In genomic region chr9:98219794-98220370, GRCh38 we compare ENCODE assay signal across 19 cellular contexts. TPM values are rescaled to one million over a fixed set of nuclear protein-coding genes. Genes with fewer than 3 reads are reported as not detected.
A peak's percentile ranks its signal among the peaks of the same experiment; 100 is the strongest.
DNase-seq lines count a peak whose midpoint lies in the region; ATAC-seq, FAIRE-seq and TF ChIP-seq lines count a peak whose summit lies in the region.
"Had no signal": no experiment of that assay in that cellular context is flagged by ENCODE, and none has a peak within 500 bp of the region (broad histone marks: within the 10 kb centered on the region; RNA-seq: fewer than 3 reads in every experiment).

No MANE protein-coding gene starts in this region.

- 96% methylated on average over 11 of the region's 11 CpGs for WGBS in liver

- no peak for TF ChIP-seq RAD21 in liver (IDR thresholded peaks at IDR 0.05)

- H3K4me1 ChIP-seq in HEK293 (ENCODE audit: control insufficient read depth, insufficient read depth, low read length), result no peaks in the 10 kb centered on the region
- H3K4me1 ChIP-seq in astrocyte (ENCODE audit: insufficient read depth, low read length), result peaks cover 21% of the 10 kb centered on the region
- peaks cover 11 to 49% (median 39%) of the 10 kb centered on the region in 4 donors for H3K4me1 ChIP-seq in liver (ENCODE audit: control insufficient read depth in 4 of 4, insufficient read depth in 4 of 4, low read length in 3 of 4)

- TF ChIP-seq CTCF in HEK293 (tag by site-specific recombination; IDR thresholded peaks at IDR 0.05), result no peak
- no peak for TF ChIP-seq CTCF in astrocyte (IDR thresholded peaks at IDR 0.05; ENCODE audit: insufficient read depth, low read depth, low read length)
- no peak for TF ChIP-seq CTCF in liver (IDR thresholded peaks at IDR 0.05; ENCODE audit: low read depth, low read length, missing input control)
- no peak for TF ChIP-seq CTCF in type B pancreatic cell (conservative IDR thresholded peaks at IDR 0.05)

- peaks cover 6% of the 10 kb centered on the region for H3K27me3 Mint-ChIP-seq in astrocyte (ENCODE audit: low read depth, unreplicated experiment)
- no peaks in the 10 kb centered on the region for H3K27me3 Mint-ChIP-seq in type B pancreatic cell
- H3K27me3 Mint-ChIP-seq: activated CD4-positive, alpha-beta T cell treated with anti-CD3 and anti-CD28 coated beads, Interleukin-2, amount 10 ng/mL, durations not matched to agents 7 days and 5 days; activated naive CD8-positive, alpha-beta T cell treated with anti-CD3 and anti-CD28 coated beads for 36 hours; activated T-helper 17 cell treated with anti-CD3 and anti-CD28 coated beads, Interleukin-2, amount 50 U/mL, for 72 hours had no signal

- H3K79me2 ChIP-seq in astrocyte (ENCODE audit: insufficient read depth, low read length), result no peaks in the 10 kb centered on the region

- H3K36me3 Mint-ChIP-seq in astrocyte (ENCODE audit: low read depth, unreplicated experiment) (peaks cover 16% of the 10 kb centered on the region), type B pancreatic cell (peaks cover 5% of the 10 kb centered on the region)
- H3K36me3 Mint-ChIP-seq: activated naive CD8-positive, alpha-beta T cell treated with anti-CD3 and anti-CD28 coated beads for 36 hours had no signal

- CTCF ChIA-PET in HEK293 (lab: Yijun Ruan, JAX), result interaction anchor here (0.9 kb wide), 1 partner anchor 37 kb away, joined by 3 read pairs; no protein-coding TSS in a partner anchor

- no peak overlapping the region for H3K9ac ChIP-seq in astrocyte (ENCODE audit: low read length)
- no peak overlapping the region for H3K9ac ChIP-seq in liver (ENCODE audit: low read depth in 1 of 2, low read length in 2 of 2)
- H3K9ac ChIP-seq: KMS-11 had no signal

- POLR2A ChIA-PET in HEK293 (lab: Yijun Ruan, JAX), result no interaction called here

- H3K4me2 ChIP-seq in astrocyte (ENCODE audit: low read length), result no peak overlapping the region
- H3K4me2 ChIP-seq: KMS-11 had no signal

- H3K4me3 ChIP-seq in HEK293 (ENCODE audit: low read depth, low read length) (no peak overlapping the region), astrocyte (ENCODE audit: insufficient read depth, low read depth, low read length) (no peak overlapping the region), liver (ENCODE audit: low read depth in 1 of 3, low read length in 3 of 3) (no peak overlapping the region)
- H3K4me3 ChIP-seq: ovary, SJCRH30 had no signal

- H3K9me3 ChIP-seq in HEK293 (ENCODE audit: control insufficient read depth, insufficient read depth, low read depth, low read length) (no peaks in the 10 kb centered on the region), astrocyte (ENCODE audit: insufficient read depth, low read depth, low read length) (no peaks in the 10 kb centered on the region), liver (ENCODE audit: control insufficient read depth in 4 of 4, low read length in 3 of 4) (no peaks in the 10 kb centered on the region)
- H3K9me3 ChIP-seq: ovary, SJCRH30 had no signal

- ATAC-seq in HG02678 (IDR thresholded peaks at IDR 0.05; ENCODE audit: unreplicated experiment), result no peak
- ATAC-seq in HG03097 (IDR thresholded peaks at IDR 0.05; ENCODE audit: low FRiP score, unreplicated experiment), result no peak
- ATAC-seq: activated T-helper 17 cell treated with anti-CD3 and anti-CD28 coated beads, Interleukin-2, amount 50 U/mL, for 72 hours; sciatic nerve had no signal

- DNase-seq in astrocyte (ENCODE audit: low read depth) (no peak), type B pancreatic cell (ENCODE audit: extremely low spot score, unreplicated experiment) (no peak), Kasumi-1 (lab: John Stamatoyannopoulos, UW) (no peak)
- DNase-seq: activated CD4-positive, alpha-beta T cell treated with anti-CD3 and anti-CD28 coated beads, Interleukin-2, amount 10 ng/mL, durations not matched to agents 7 days and 5 days; activated naive CD8-positive, alpha-beta T cell treated with anti-CD3 and anti-CD28 coated beads for 36 hours; effector memory CD4-positive, alpha-beta T cell; mammary epithelial cell; MV-4-11; NCI-H187; ovary; SJCRH30; T-helper 1 cell had no signal

- H3K27ac ChIP-seq in HEK293 (ENCODE audit: extremely low read depth, low read depth, low read length), result no peak overlapping the region
- H3K27ac ChIP-seq in astrocyte (ENCODE audit: low read depth, low read length), result no peak overlapping the region
- peak overlapping the region; percentile 31 to 70 for H3K27ac ChIP-seq in liver (ENCODE audit: low read depth in 1 of 2, low read length in 2 of 2)
- H3K27ac ChIP-seq: KMS-11, ovary, SJCRH30 had no signal

- H2AFZ ChIP-seq in astrocyte (ENCODE audit: low read depth, low read length), result no peak overlapping the region

- H4K20me1 ChIP-seq in astrocyte (ENCODE audit: insufficient read depth, low read length), result no peaks in the 10 kb centered on the region

- H3K27me3 ChIP-seq in astrocyte (ENCODE audit: insufficient read depth, low read length) (no peaks in the 10 kb centered on the region), liver (ENCODE audit: control insufficient read depth in 4 of 4, insufficient read depth in 4 of 4, low read length in 3 of 4) (no peaks in the 10 kb centered on the region)
- H3K27me3 ChIP-seq: ovary, SJCRH30 had no signal

- no peak for FAIRE-seq in astrocyte (lab: Jason Lieb, UNC)

- H3K9me3 Mint-ChIP-seq in astrocyte (ENCODE audit: unreplicated experiment) (no peaks in the 10 kb centered on the region), type B pancreatic cell (no peaks in the 10 kb centered on the region)
- H3K9me3 Mint-ChIP-seq: activated CD4-positive, alpha-beta T cell treated with anti-CD3 and anti-CD28 coated beads, Interleukin-2, amount 10 ng/mL, durations not matched to agents 7 days and 5 days; activated naive CD8-positive, alpha-beta T cell treated with anti-CD3 and anti-CD28 coated beads for 36 hours; activated T-helper 17 cell treated with anti-CD3 and anti-CD28 coated beads, Interleukin-2, amount 50 U/mL, for 72 hours had no signal

- H3K4me3 Mint-ChIP-seq in astrocyte (ENCODE audit: unreplicated experiment) (no peak overlapping the region), type B pancreatic cell (peak overlapping the region; percentile 17)
- H3K4me3 Mint-ChIP-seq: activated CD4-positive, alpha-beta T cell treated with anti-CD3 and anti-CD28 coated beads, Interleukin-2, amount 10 ng/mL, durations not matched to agents 7 days and 5 days; activated naive CD8-positive, alpha-beta T cell treated with anti-CD3 and anti-CD28 coated beads for 36 hours; activated T-helper 17 cell treated with anti-CD3 and anti-CD28 coated beads, Interleukin-2, amount 50 U/mL, for 72 hours had no signal

- H3K27ac Mint-ChIP-seq in astrocyte (ENCODE audit: unreplicated experiment) (peak overlapping the region; percentile 83), type B pancreatic cell (peak overlapping the region; percentile 92)
- H3K27ac Mint-ChIP-seq: activated CD4-positive, alpha-beta T cell treated with anti-CD3 and anti-CD28 coated beads, Interleukin-2, amount 10 ng/mL, durations not matched to agents 7 days and 5 days; activated naive CD8-positive, alpha-beta T cell treated with anti-CD3 and anti-CD28 coated beads for 36 hours; activated T-helper 17 cell treated with anti-CD3 and anti-CD28 coated beads, Interleukin-2, amount 50 U/mL, for 72 hours had no signal

- H3K36me3 ChIP-seq in HEK293 (ENCODE audit: control insufficient read depth in 2 of 2, insufficient read depth in 1 of 2, low read length in 2 of 2), result no peaks in the 10 kb centered on the region
- H3K36me3 ChIP-seq in astrocyte (ENCODE audit: insufficient read depth, low read length), result no peaks in the 10 kb centered on the region
- H3K36me3 ChIP-seq in liver (ENCODE audit: control insufficient read depth in 4 of 4, insufficient read depth in 3 of 4, low read depth in 1 of 4, low read length in 3 of 4), result peaks cover 0 to 3% (median 0%) of the 10 kb centered on the region in 4 donors
- H3K36me3 ChIP-seq: ovary, SJCRH30 had no signal

- H3K4me1 Mint-ChIP-seq in astrocyte (ENCODE audit: low read depth, unreplicated experiment), result peaks cover 43% of the 10 kb centered on the region
- peaks cover 29% of the 10 kb centered on the region for H3K4me1 Mint-ChIP-seq in type B pancreatic cell (ENCODE audit: unreplicated experiment)
- H3K4me1 Mint-ChIP-seq: activated naive CD8-positive, alpha-beta T cell treated with anti-CD3 and anti-CD28 coated beads for 36 hours; activated T-helper 17 cell treated with anti-CD3 and anti-CD28 coated beads, Interleukin-2, amount 50 U/mL, for 72 hours had no signal

TF ChIP-seq in HEK293, 187 proteins besides CTCF, POLR2A, EP300 and RAD21:
- TF ChIP-seq ZIC2 (tag by site-specific recombination; IDR thresholded peaks at IDR 0.05), result peak; percentile 62
- no peak for TF ChIP-seq ZNF449 (tag by site-specific recombination; IDR thresholded peaks at IDR 0.05)

TF ChIP-seq in liver, 16 proteins besides CTCF, POLR2A, EP300 and RAD21 (continues in another document):
- TF ChIP-seq ZBTB33 (IDR thresholded peaks at IDR 0.05), result no peak
- TF ChIP-seq JUND (IDR thresholded peaks at IDR 0.05), result no peak

RNA-seq across cellular contexts. Expression of gene CORO2A, which starts 27.4 kb away (rescaled TPM):
- 11.1 TPM in 2 replicates for total RNA-seq in astrocyte
- 1 to 10 TPM; 1.3 to 2.8 TPM for total RNA-seq in liver
- 1 to 10 TPM; 1.2 to 1.5 TPM for polyA plus RNA-seq in liver
- 9.9 and 28.5 TPM in 2 replicates for total RNA-seq in type B pancreatic cell (ENCODE audit: low replicate concordance)

RNA-seq across cellular contexts. Expression of gene TBC1D2, which starts 35.6 kb away (rescaled TPM):
- total RNA-seq in astrocyte (9.6 and 10.2 TPM in 2 replicates), liver (1 to 10 TPM; 2.8 to 5.1 TPM), type B pancreatic cell (ENCODE audit: low replicate concordance) (9.4 and 20.9 TPM in 2 replicates)
- polyA plus RNA-seq in liver, result 1 to 10 TPM; 2.8 to 4.7 TPM

Comparison
In these comparisons a context has a peak if more than half of its experiments do, and no peak if none do; other contexts are left out.
1. H3K27ac ChIP-seq: peak in liver (2 of 2); none in HEK293 (single experiment) and astrocyte (single experiment).